8 cellular contexts compared by ENCODE assay signal in genomic region chr2:113203901-113204519, GRCh38. TPM values are rescaled to one million over a fixed set of nuclear protein-coding genes. Genes with fewer than 3 reads are reported as not detected.
DNase-seq lines count a peak whose midpoint lies in the region; ATAC-seq and TF ChIP-seq lines count a peak whose summit lies in the region.

No MANE protein-coding gene starts in this region.

- no peaks in the 10 kb centered on the region for H3K36me3 ChIP-seq in ascending aorta

- DNase-seq in NCI-H1436 (lab: John Stamatoyannopoulos, UW): peak; percentile 45
- no peak for DNase-seq in NCI-H1436 treated with DMSO at 0.1 percent for 48 hours (lab: John Stamatoyannopoulos, UW)
- peak; percentile 81 for DNase-seq in NCI-H1694 treated with DMSO at 0.1 percent for 48 hours (lab: John Stamatoyannopoulos, UW)
- DNase-seq in T-helper 22 cell (ENCODE audit: low read depth): peak; percentile 35
- DNase-seq in ascending aorta (ENCODE audit: low spot score in 2 of 2): peak in 1 of 2 donors; percentile 78
- peak in 42 of 51 donors; percentile 10 to 71 (median 50) for DNase-seq in hypothalamus (lab: John Stamatoyannopoulos, UW)
- peak; percentile 48 to 69 (median 67) for DNase-seq in stimulated activated CD4-positive, alpha-beta T cell treated with anti-CD3 and anti-CD28 coated beads, Interleukin-12 subunit alpha, Interleukin-12 subunit beta, amount 100 ng/mL, for 48 hours (ENCODE audit: low read depth in 2 of 3, low spot score in 1 of 3)

- TF ChIP-seq CTCF in ascending aorta (IDR thresholded peaks at IDR 0.05): peak; percentile 66 to 85 (median 68)

- H3K9me3 ChIP-seq in ascending aorta: no peaks in the 10 kb centered on the region

- ATAC-seq in HG02840 (IDR thresholded peaks at IDR 0.05; ENCODE audit: low FRiP score, unreplicated experiment): peak; percentile 72

- H3K27ac ChIP-seq in ascending aorta: no peak overlapping the region

- no peaks in the 10 kb centered on the region for H3K27me3 ChIP-seq in ascending aorta

- no peak overlapping the region for H3K4me3 ChIP-seq in ascending aorta

- no peaks in the 10 kb centered on the region for H3K4me1 ChIP-seq in ascending aorta

- intact Hi-C loops in ascending aorta (cut with DNase I): loop anchor here (2.0 kb wide), 1 partner anchor 167 kb away; no protein-coding TSS in a partner anchor

RNA-seq across cellular contexts. Expression of gene PSD4, which starts 30.2 kb away (rescaled TPM):
- 11.2 TPM for total RNA-seq in ascending aorta
